ENCODE assay signal across 1 cellular context in the genomic region with DNA sequence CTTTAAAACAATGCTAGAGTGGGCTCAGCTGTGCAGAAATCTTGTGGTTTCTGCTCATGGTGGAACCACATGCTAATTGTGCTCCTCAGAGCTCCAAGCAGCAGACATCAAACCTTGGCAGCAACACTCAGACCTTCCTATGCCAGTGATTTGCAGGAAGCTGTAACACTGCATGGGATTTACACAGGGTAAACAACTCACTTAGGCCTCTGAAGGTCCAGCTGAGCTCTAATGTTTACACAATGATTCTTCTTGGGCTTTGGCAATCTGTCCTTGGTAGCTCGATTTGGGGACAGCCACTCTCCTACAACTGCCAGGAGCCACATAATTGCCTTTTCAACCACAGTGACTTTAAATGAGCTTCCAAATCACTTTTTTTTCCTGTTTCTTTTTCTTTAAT.
TF ChIP-seq lines count a peak whose summit lies in the region.

No MANE protein-coding gene starts in this region.

TF ChIP-seq in HepG2, 621 proteins besides CTCF, POLR2A, EP300 and RAD21 (continued from another document and continues in another):
- TF ChIP-seq, protein P1, sequence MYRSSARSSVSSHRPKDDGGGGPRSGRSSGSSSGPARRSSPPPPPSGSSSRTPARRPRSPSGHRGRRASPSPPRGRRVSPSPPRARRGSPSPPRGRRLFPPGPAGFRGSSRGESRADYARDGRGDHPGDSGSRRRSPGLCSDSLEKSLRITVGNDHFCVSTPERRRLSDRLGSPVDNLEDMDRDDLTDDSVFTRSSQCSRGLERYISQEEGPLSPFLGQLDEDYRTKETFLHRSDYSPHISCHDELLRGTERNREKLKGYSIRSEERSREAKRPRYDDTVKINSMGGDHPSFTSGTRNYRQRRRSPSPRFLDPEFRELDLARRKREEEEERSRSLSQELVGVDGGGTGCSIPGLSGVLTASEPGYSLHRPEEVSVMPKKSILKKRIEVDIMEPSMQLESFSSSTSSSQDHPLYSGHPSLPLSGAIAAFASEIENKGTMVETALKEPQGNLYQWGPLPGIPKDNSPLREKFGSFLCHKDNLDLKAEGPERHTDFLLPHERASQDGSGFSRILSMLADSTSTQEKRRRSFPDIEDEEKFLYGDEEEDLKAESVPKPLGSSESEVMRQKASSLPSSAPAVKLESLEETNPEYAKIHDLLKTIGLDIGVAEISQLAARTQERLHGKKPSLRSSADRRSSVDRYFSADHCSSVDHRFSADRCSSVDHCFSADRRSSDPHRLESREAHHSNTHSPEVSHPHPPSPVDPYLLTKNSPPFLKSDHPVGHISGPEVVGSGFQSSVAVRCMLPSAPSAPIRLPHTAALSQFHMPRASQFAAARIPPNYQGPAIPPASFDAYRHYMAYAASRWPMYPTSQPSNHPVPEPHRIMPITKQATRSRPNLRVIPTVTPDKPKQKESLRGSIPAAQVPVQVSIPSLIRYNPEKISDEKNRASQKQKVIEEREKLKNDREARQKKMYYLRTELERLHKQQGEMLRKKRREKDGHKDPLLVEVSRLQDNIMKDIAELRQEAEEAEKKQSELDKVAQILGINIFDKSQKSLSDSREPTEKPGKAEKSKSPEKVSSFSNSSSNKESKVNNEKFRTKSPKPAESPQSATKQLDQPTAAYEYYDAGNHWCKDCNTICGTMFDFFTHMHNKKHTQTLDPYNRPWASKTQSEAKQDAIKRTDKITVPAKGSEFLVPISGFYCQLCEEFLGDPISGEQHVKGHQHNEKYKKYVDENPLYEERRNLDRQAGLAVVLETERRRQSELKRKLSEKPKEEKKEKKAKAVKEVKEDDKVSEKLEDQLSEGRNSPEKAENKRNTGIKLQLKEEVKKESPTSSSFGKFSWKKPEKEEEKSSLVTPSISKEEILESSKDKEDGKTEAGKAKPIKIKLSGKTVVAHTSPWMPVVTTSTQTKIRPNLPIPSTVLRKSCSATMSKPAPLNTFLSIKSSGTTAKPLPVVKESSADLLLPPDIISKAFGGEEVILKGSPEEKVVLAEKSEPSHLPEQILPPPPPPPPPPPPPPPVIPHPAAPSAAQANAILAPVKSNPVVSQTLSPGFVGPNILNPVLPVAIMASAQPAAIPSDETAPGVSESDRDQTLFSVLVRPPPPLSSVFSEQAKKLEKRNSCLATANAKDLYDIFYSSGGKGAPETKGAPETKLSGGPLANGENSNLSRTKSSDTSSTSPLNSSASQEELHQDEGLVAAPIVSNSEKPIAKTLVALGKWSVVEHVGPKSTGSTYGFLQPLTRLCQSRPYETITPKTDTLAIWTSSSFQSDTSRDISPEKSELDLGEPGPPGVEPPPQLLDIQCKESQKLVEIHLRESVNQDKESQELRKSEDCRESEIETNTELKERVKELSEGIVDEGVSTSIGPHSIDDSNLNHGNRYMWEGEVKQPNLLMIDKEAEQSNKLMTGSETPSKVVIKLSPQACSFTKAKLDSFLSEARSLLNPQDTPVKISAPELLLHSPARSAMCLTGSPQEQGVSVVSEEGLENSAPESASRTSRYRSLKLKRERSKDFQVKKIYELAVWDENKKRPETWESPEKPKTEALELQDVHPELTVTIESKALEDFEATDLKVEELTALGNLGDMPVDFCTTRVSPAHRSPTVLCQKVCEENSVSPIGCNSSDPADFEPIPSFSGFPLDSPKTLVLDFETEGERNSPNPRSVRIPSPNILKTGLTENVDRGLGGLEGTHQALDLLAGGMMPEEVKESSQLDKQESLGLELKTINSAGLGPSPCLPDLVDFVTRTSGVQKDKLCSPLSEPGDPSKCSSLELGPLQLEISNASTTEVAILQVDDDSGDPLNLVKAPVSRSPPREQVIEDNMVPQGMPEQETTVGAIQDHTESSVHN (CRISPR knock-in tag; IDR thresholded peaks at IDR 0.05): no peak
- TF ChIP-seq ZNF530 (CRISPR knock-in tag; IDR thresholded peaks at IDR 0.05; ENCODE audit: low read depth): no peak
- TF ChIP-seq, protein P2, sequence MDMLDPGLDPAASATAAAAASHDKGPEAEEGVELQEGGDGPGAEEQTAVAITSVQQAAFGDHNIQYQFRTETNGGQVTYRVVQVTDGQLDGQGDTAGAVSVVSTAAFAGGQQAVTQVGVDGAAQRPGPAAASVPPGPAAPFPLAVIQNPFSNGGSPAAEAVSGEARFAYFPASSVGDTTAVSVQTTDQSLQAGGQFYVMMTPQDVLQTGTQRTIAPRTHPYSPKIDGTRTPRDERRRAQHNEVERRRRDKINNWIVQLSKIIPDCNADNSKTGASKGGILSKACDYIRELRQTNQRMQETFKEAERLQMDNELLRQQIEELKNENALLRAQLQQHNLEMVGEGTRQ (IDR thresholded peaks at IDR 0.05; ENCODE audit: low read depth, low read length): no peak
- TF ChIP-seq, protein P2 (CRISPR knock-in tag; IDR thresholded peaks at IDR 0.05; ENCODE audit: borderline replicate concordance): no peak
- no peak for TF ChIP-seq HNRNPK (IDR thresholded peaks at IDR 0.05; ENCODE audit: low read depth, low read length, poor library complexity, severe bottlenecking)
- TF ChIP-seq ZNF891 (CRISPR knock-in tag; IDR thresholded peaks at IDR 0.05): no peak
- TF ChIP-seq, protein P3, sequence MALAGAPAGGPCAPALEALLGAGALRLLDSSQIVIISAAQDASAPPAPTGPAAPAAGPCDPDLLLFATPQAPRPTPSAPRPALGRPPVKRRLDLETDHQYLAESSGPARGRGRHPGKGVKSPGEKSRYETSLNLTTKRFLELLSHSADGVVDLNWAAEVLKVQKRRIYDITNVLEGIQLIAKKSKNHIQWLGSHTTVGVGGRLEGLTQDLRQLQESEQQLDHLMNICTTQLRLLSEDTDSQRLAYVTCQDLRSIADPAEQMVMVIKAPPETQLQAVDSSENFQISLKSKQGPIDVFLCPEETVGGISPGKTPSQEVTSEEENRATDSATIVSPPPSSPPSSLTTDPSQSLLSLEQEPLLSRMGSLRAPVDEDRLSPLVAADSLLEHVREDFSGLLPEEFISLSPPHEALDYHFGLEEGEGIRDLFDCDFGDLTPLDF (CRISPR knock-in tag; IDR thresholded peaks at IDR 0.05): no peak
- peak; percentile 30; the same call in 1 of the 2 replicates for TF ChIP-seq ZNF232 (CRISPR knock-in tag; IDR thresholded peaks at IDR 0.05; ENCODE audit: borderline replicate concordance)
- no peak for TF ChIP-seq FIP1L1 (IDR thresholded peaks at IDR 0.05; ENCODE audit: borderline replicate concordance, insufficient read depth, low read depth, low read length)
- no peak for TF ChIP-seq ATM (IDR thresholded peaks at IDR 0.05; ENCODE audit: borderline replicate concordance)
- TF ChIP-seq SP4 (CRISPR knock-in tag; IDR thresholded peaks at IDR 0.05): no peak
- TF ChIP-seq, protein P4, sequence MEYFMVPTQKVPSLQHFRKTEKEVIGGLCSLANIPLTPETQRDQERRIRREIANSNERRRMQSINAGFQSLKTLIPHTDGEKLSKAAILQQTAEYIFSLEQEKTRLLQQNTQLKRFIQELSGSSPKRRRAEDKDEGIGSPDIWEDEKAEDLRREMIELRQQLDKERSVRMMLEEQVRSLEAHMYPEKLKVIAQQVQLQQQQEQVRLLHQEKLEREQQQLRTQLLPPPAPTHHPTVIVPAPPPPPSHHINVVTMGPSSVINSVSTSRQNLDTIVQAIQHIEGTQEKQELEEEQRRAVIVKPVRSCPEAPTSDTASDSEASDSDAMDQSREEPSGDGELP (IDR thresholded peaks at IDR 0.05; ENCODE audit: borderline replicate concordance, low read depth): peak; percentile 98
- no peak for TF ChIP-seq MBD4 (IDR thresholded peaks at IDR 0.05; ENCODE audit: borderline replicate concordance, low read length)
- TF ChIP-seq YEATS2 (CRISPR knock-in tag; IDR thresholded peaks at IDR 0.05; ENCODE audit: borderline replicate concordance): peak; percentile 42; the same call in 1 of the 2 replicates
- no peak for TF ChIP-seq GLI4 (CRISPR knock-in tag; IDR thresholded peaks at IDR 0.05; ENCODE audit: borderline replicate concordance)
- TF ChIP-seq ZMYM4 (CRISPR knock-in tag; IDR thresholded peaks at IDR 0.05): 0 out of 2 replicates have a peak, but pooled peaks have one; percentile 28
- TF ChIP-seq PHF21A (CRISPR knock-in tag; IDR thresholded peaks at IDR 0.05): peak; percentile 72; the same call in 1 of the 2 replicates
- no peak for TF ChIP-seq HNRNPL (IDR thresholded peaks at IDR 0.05; ENCODE audit: low read depth, low read length)
- no peak for TF ChIP-seq SMAD1 (CRISPR knock-in tag; IDR thresholded peaks at IDR 0.05; ENCODE audit: borderline replicate concordance, low read depth)
- TF ChIP-seq, protein P5, sequence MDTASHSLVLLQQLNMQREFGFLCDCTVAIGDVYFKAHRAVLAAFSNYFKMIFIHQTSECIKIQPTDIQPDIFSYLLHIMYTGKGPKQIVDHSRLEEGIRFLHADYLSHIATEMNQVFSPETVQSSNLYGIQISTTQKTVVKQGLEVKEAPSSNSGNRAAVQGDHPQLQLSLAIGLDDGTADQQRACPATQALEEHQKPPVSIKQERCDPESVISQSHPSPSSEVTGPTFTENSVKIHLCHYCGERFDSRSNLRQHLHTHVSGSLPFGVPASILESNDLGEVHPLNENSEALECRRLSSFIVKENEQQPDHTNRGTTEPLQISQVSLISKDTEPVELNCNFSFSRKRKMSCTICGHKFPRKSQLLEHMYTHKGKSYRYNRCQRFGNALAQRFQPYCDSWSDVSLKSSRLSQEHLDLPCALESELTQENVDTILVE (CRISPR knock-in tag; IDR thresholded peaks at IDR 0.05): 0 out of 2 replicates have a peak, but pooled peaks have one; percentile 48
- TF ChIP-seq, protein P6, sequence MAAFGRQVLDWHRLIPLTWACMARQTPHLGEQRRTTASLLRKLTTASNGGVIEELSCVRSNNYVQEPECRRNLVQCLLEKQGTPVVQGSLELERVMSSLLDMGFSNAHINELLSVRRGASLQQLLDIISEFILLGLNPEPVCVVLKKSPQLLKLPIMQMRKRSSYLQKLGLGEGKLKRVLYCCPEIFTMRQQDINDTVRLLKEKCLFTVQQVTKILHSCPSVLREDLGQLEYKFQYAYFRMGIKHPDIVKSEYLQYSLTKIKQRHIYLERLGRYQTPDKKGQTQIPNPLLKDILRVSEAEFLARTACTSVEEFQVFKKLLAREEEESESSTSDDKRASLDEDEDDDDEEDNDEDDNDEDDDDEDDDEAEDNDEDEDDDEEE (CRISPR knock-in tag; IDR thresholded peaks at IDR 0.05): no peak
- TF ChIP-seq, protein P7, sequence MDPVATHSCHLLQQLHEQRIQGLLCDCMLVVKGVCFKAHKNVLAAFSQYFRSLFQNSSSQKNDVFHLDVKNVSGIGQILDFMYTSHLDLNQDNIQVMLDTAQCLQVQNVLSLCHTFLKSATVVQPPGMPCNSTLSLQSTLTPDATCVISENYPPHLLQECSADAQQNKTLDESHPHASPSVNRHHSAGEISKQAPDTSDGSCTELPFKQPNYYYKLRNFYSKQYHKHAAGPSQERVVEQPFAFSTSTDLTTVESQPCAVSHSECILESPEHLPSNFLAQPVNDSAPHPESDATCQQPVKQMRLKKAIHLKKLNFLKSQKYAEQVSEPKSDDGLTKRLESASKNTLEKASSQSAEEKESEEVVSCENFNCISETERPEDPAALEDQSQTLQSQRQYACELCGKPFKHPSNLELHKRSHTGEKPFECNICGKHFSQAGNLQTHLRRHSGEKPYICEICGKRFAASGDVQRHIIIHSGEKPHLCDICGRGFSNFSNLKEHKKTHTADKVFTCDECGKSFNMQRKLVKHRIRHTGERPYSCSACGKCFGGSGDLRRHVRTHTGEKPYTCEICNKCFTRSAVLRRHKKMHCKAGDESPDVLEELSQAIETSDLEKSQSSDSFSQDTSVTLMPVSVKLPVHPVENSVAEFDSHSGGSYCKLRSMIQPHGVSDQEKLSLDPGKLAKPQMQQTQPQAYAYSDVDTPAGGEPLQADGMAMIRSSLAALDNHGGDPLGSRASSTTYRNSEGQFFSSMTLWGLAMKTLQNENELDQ (CRISPR knock-in tag; IDR thresholded peaks at IDR 0.05; ENCODE audit: borderline replicate concordance): no peak
- no peak for TF ChIP-seq SP5 (CRISPR knock-in tag; IDR thresholded peaks at IDR 0.05; ENCODE audit: borderline replicate concordance, low read depth)
- no peak for TF ChIP-seq ZSCAN12 (CRISPR knock-in tag; IDR thresholded peaks at IDR 0.05)
- TF ChIP-seq XRCC5 (optimal IDR thresholded peaks at IDR 0.05; ENCODE audit: low read length): peak; percentile 26
- TF ChIP-seq, protein P8, sequence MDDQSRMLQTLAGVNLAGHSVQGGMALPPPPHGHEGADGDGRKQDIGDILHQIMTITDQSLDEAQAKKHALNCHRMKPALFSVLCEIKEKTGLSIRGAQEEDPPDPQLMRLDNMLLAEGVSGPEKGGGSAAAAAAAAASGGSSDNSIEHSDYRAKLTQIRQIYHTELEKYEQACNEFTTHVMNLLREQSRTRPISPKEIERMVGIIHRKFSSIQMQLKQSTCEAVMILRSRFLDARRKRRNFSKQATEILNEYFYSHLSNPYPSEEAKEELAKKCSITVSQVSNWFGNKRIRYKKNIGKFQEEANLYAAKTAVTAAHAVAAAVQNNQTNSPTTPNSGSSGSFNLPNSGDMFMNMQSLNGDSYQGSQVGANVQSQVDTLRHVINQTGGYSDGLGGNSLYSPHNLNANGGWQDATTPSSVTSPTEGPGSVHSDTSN (CRISPR knock-in tag; IDR thresholded peaks at IDR 0.05; ENCODE audit: borderline replicate concordance): no peak
- TF ChIP-seq, protein P9, sequence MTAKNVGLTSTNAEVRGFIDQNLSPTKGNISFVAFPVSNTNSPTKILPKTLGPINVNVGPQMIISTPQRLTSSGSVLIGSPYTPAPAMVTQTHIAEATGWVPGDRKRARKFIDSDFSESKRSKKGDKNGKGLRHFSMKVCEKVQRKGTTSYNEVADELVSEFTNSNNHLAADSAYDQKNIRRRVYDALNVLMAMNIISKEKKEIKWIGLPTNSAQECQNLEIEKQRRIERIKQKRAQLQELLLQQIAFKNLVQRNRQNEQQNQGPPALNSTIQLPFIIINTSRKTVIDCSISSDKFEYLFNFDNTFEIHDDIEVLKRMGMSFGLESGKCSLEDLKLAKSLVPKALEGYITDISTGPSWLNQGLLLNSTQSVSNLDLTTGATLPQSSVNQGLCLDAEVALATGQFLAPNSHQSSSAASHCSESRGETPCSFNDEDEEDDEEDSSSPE (CRISPR knock-in tag; IDR thresholded peaks at IDR 0.05): no peak
- TF ChIP-seq ZNF552 (CRISPR knock-in tag; IDR thresholded peaks at IDR 0.05; ENCODE audit: borderline replicate concordance): no peak
- TF ChIP-seq MED1 (CRISPR knock-in tag; IDR thresholded peaks at IDR 0.05): peak; percentile 50; the same call in 1 of the 2 replicates
- peak; percentile 31; the same call in 1 of the 2 replicates for TF ChIP-seq TCF7 (IDR thresholded peaks at IDR 0.05; ENCODE audit: low read depth)
- peak; percentile 75 for TF ChIP-seq CEBPB (IDR thresholded peaks at IDR 0.05; ENCODE audit: borderline replicate concordance, low read depth, low read length)
- no peak for TF ChIP-seq NR1H2 (CRISPR knock-in tag; IDR thresholded peaks at IDR 0.05; ENCODE audit: borderline replicate concordance, low read depth)
